22 cellular contexts compared by ENCODE assay signal in genomic region chr3:122357828-122358617, GRCh38. TPM values are rescaled to one million over a fixed set of nuclear protein-coding genes. Genes with fewer than 3 reads are reported as not detected.
DNase-seq lines count a peak whose midpoint lies in the region; TF ChIP-seq lines count a peak whose summit lies in the region.
"Had no signal": no experiment of that assay in that cellular context is flagged by ENCODE, and none has a peak within 500 bp of the region (broad histone marks: within the 10 kb centered on the region; RNA-seq: fewer than 3 reads in every experiment).

No MANE protein-coding gene starts in this region.

- POLR2A ChIA-PET in MCF 10A (lab: Yijun Ruan, JAX) = interaction anchor here (0.7 to 11.3 kb wide), 6 partner anchors 25 to 65 kb away, joined by 3 to 89 read pairs (median 4); partner anchors contain the start of genes FAM162A and MIX23

- intact Hi-C loops in mammary epithelial cell (cut with micrococcal nuclease) (loop anchor here (5.0 to 10.0 kb wide), 3 partner anchors 363 to 811 kb away; partner anchors contain the start of gene POLQ), MCF 10A (cut with micrococcal nuclease) (loop anchor here (2.0 kb wide), 1 partner anchor 99 kb away; no protein-coding TSS in a partner anchor)

- H3K4me1 Mint-ChIP-seq in MCF 10A (ENCODE audit: insufficient read depth, unreplicated experiment) = peaks cover 22% of the 10 kb centered on the region
- H3K4me1 Mint-ChIP-seq in osteocyte (ENCODE audit: unreplicated experiment) = no peaks in the 10 kb centered on the region

- H3K79me2 ChIP-seq in mammary epithelial cell (ENCODE audit: insufficient read depth, low read length) = no peaks in the 10 kb centered on the region

- in situ Hi-C loops in mammary epithelial cell (cut with MboI; ENCODE audit: low sequenced_read_pairs in 2 of 2) = loop anchor here (10.0 kb wide), 1 partner anchor 53 kb away; no protein-coding TSS in a partner anchor

- TF ChIP-seq CTCF in mammary epithelial cell (conservative IDR thresholded peaks at IDR 0.05 in 1 of 2, IDR thresholded peaks at IDR 0.05 in 1 of 2; ENCODE audit: extremely low read depth in 1 of 2, insufficient read depth in 1 of 2, low read depth in 1 of 2, low read length in 2 of 2) (no peak), MCF 10A (IDR thresholded peaks at IDR 0.05; ENCODE audit: unreplicated experiment) (no peak), epithelial cell of esophagus (IDR thresholded peaks at IDR 0.05; ENCODE audit: insufficient read depth, low read depth, low read length, missing control alignments) (no peak), osteocyte (IDR thresholded peaks at IDR 0.05) (no peak)

- CTCF ChIA-PET in mammary epithelial cell (lab: Charles Lee; ENCODE audit: low non-redundant PET) = interaction anchor here (3.1 kb wide), 1 partner anchor 52 kb away, joined by 21 read pairs; no protein-coding TSS in a partner anchor
- CTCF ChIA-PET in MCF 10A (lab: Yijun Ruan, JAX) = interaction anchor here (0.6 to 7.9 kb wide), 7 partner anchors 25 to 256 kb away, joined by 3 to 165 read pairs (median 4); partner anchors contain the start of gene MIX23

- peaks cover 8% of the 10 kb centered on the region for H3K36me3 ChIP-seq in mammary epithelial cell (ENCODE audit: insufficient read depth, low read length)
- H3K36me3 ChIP-seq: adrenal gland had no signal

- no peak overlapping the region for H3K27ac ChIP-seq in mammary epithelial cell (ENCODE audit: insufficient read depth, low read depth, low read length)
- H3K27ac ChIP-seq: adrenal gland, spleen had no signal

- DNase-seq in mammary epithelial cell = peak; percentile 12
- DNase-seq in MCF 10A (ENCODE audit: unreplicated experiment) = no peak
- DNase-seq in NCI-H82 (lab: John Stamatoyannopoulos, UW) = peak; percentile 78
- peak; percentile 77 for DNase-seq in epithelial cell of esophagus (ENCODE audit: low read depth)
- peak; percentile 9 for DNase-seq in stromal cell of bone marrow (ENCODE audit: low read depth)
- no peak for DNase-seq in osteocyte (ENCODE audit: extremely low spot score, unreplicated experiment)
- DNase-seq in Ammon's horn (ENCODE audit: low spot score) = no peak
- no peak for DNase-seq in T-helper 1 cell
- DNase-seq: activated CD4-positive, CD25-positive, alpha-beta regulatory T cell; activated CD8-positive, alpha-beta memory T cell treated with anti-CD3 and anti-CD28 coated beads for 24 hours; adrenal gland; central memory CD4-positive, alpha-beta T cell; glutamatergic neuron; KBM-7; NCI-H524 treated with DMSO at 0.1 percent for 48 hours; SIG-M5; spleen; stimulated activated CD8-positive, alpha-beta memory T cell treated with anti-CD3 and anti-CD28 coated beads, Interleukin-4, amount 100 ng/mL, for 48 hours had no signal

- H3K9me3 Mint-ChIP-seq in MCF 10A (ENCODE audit: unreplicated experiment) (no peaks in the 10 kb centered on the region), osteocyte (ENCODE audit: unreplicated experiment) (no peaks in the 10 kb centered on the region)

- no peak overlapping the region for H3K9ac ChIP-seq in mammary epithelial cell (ENCODE audit: insufficient read depth, low read length)

- H3K4me2 ChIP-seq in mammary epithelial cell (ENCODE audit: insufficient read depth, low read depth, low read length) = no peak overlapping the region

- peaks cover 38% of the 10 kb centered on the region for H3K36me3 Mint-ChIP-seq in MCF 10A (ENCODE audit: insufficient read depth, unreplicated experiment)
- H3K36me3 Mint-ChIP-seq in osteocyte (ENCODE audit: unreplicated experiment) = peaks cover 11% of the 10 kb centered on the region

- dilution Hi-C loops in mammary epithelial cell (cut with HindIII; ENCODE audit: low sequenced_read_pairs) = no loop called here

- H3K4me1 ChIP-seq in mammary epithelial cell (ENCODE audit: insufficient read depth, low read length) = peaks cover 10% of the 10 kb centered on the region

- no peaks in the 10 kb centered on the region for H4K20me1 ChIP-seq in mammary epithelial cell (ENCODE audit: insufficient read depth, low read length)

- no peak overlapping the region for H3K27ac Mint-ChIP-seq in MCF 10A (ENCODE audit: low read depth, unreplicated experiment)
- no peak overlapping the region for H3K27ac Mint-ChIP-seq in osteocyte (ENCODE audit: unreplicated experiment)

- H3K27me3 ChIP-seq in mammary epithelial cell (ENCODE audit: insufficient read depth, low read length) = no peaks in the 10 kb centered on the region
- H3K27me3 ChIP-seq: adrenal gland, spleen had no signal

- no peak overlapping the region for H2AFZ ChIP-seq in mammary epithelial cell (ENCODE audit: low read depth, low read length)

- BruUV-seq in mammary epithelial cell (replicated peaks; lab: Mats Ljungman, UMichigan) = no TSS peak
- no TSS peak for BruUV-seq in MCF 10A (replicated peaks; lab: Mats Ljungman, UMichigan)

- 44% methylated on average over 2 of the region's 2 CpGs for WGBS in mammary epithelial cell (ENCODE audit: low coverage, missing lambda C conversion rate)

- H3K27me3 Mint-ChIP-seq in MCF 10A (ENCODE audit: insufficient read depth, unreplicated experiment) (no peaks in the 10 kb centered on the region), osteocyte (ENCODE audit: unreplicated experiment) (no peaks in the 10 kb centered on the region)

- no peaks in the 10 kb centered on the region for H3K9me3 ChIP-seq in mammary epithelial cell (replicated peaks; ENCODE audit: insufficient read depth, low read length)
- H3K9me3 ChIP-seq: adrenal gland, spleen had no signal

- no peak overlapping the region for H3K4me3 ChIP-seq in mammary epithelial cell (replicated peaks in 1 of 3; ENCODE audit: insufficient read depth in 1 of 3, low read depth in 2 of 3, low read length in 3 of 3)
- H3K4me3 ChIP-seq in epithelial cell of esophagus (ENCODE audit: low read length) = no peak overlapping the region
- H3K4me3 ChIP-seq: adrenal gland, spleen had no signal

- H3K4me3 Mint-ChIP-seq in MCF 10A (ENCODE audit: unreplicated experiment) (no peak overlapping the region), osteocyte (ENCODE audit: unreplicated experiment) (no peak overlapping the region)

RNA-seq across cellular contexts. Expression of gene MIX23, which starts 25.0 kb away (rescaled TPM):
- total RNA-seq in mammary epithelial cell = 10 to 100 TPM; 13.2 to 42.1 TPM
- polyA plus RNA-seq in mammary epithelial cell = 16.0 TPM
- polyA minus RNA-seq in mammary epithelial cell = not detected
- 78.2 and 94.4 TPM in 2 replicates for total RNA-seq in MCF 10A (2022)
- 18.1 and 24.7 TPM in 2 replicates for total RNA-seq in osteocyte

RNA-seq across cellular contexts. Expression of gene FAM162A, which starts 26.0 kb away (rescaled TPM):
- total RNA-seq in mammary epithelial cell (10 to 100 TPM; 14.2 to 55.3 TPM), MCF 10A (2022) (50.6 and 59.1 TPM in 2 replicates), osteocyte (34.3 and 37.3 TPM in 2 replicates)
- polyA plus RNA-seq in mammary epithelial cell = 76.5 TPM
- 12.4 TPM for polyA minus RNA-seq in mammary epithelial cell

RNA-seq across cellular contexts. Expression of gene CSTA, which starts 33.0 kb away (rescaled TPM):
- 100 to 1,000 TPM in 1 of 2 donors, 10 to 100 TPM in 1; 62.0 to 335 TPM for total RNA-seq in mammary epithelial cell
- 385 TPM for polyA plus RNA-seq in mammary epithelial cell
- polyA minus RNA-seq in mammary epithelial cell = 22.0 TPM
- 133 and 145 TPM in 2 replicates for total RNA-seq in MCF 10A (2022)
- total RNA-seq in osteocyte = not detected in 2 replicates
- total RNA-seq: Daoy; pulmonary artery endothelial cell; T-helper 2 cell treated with Interferon-gamma antibody and Interleukin-4, amounts not matched to agents 100 ng/mL and 5 ng/mL, for 36 hours; temporal lobe had no signal

RNA-seq across cellular contexts. Expression of gene WDR5B, which starts 57.8 kb away (rescaled TPM):
- total RNA-seq in mammary epithelial cell = 1 to 10 TPM; 3.0 to 4.3 TPM
- 1.4 TPM for polyA plus RNA-seq in mammary epithelial cell
- 0.16 TPM for polyA minus RNA-seq in mammary epithelial cell
- total RNA-seq in MCF 10A (2022) = 10.0 and 11.0 TPM in 2 replicates
- 5.6 and 6.5 TPM in 2 replicates for total RNA-seq in osteocyte

Comparison
In these comparisons a context has a peak if more than half of its experiments do, and no peak if none do; other contexts are left out.
1. DNase-seq: peak in mammary epithelial cell (single experiment), NCI-H82 (single experiment), epithelial cell of esophagus (single experiment) and stromal cell of bone marrow (single experiment); none in MCF 10A (single experiment), osteocyte (single experiment), Ammon's horn (single experiment) and T-helper 1 cell (0 of 5).
2. RNA of gene CSTA, which starts 33.0 kb away (total RNA-seq): 62.0 to 335 TPM in mammary epithelial cell and 133 to 145 TPM in MCF 10A; not detected in osteocyte; every median in the first group is over 10 times any median in the second.